Comparison of ENCODE assay signal across 10 cellular contexts in the genomic region with DNA sequence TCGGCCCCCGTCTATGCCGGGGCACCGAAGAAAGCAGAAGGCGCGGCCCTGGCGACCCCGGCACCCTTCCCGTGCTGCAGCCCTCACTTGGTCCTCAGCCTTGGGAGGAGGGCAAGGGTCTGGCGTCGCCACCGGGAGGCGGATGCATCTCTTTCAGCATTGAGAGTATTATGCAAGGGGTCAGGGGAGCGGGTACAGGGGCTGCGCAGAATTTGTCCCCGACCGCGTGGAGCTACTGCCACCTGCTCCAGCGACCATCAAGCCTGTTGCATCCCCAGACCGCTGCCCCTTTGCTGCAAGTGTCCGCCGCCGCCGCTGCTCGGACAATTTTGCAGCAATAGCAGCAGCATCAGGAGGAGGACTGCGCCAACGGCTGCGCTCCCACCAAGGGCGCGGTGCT. TPM values are rescaled to one million over a fixed set of nuclear protein-coding genes. Genes with fewer than 3 reads are reported as not detected.
"Had no signal": no experiment of that assay in that cellular context is flagged by ENCODE, and none has a peak within 500 bp of the region (broad histone marks: within the 10 kb centered on the region; RNA-seq: fewer than 3 reads in every experiment).

No MANE protein-coding gene starts in this region.

RNA-seq across cellular contexts. Expression of a gene that starts 1.1 kb away (rescaled TPM):
- total RNA-seq: stomach, subcutaneous adipose tissue, temporal lobe, testis, tibial nerve, transverse colon, upper lobe of right lung, ureter, urinary bladder, uterus had no signal
- polyA plus RNA-seq: stomach, urinary bladder had no signal
